Comparison of ENCODE assay signal across 13 cellular contexts in the genomic region with DNA sequence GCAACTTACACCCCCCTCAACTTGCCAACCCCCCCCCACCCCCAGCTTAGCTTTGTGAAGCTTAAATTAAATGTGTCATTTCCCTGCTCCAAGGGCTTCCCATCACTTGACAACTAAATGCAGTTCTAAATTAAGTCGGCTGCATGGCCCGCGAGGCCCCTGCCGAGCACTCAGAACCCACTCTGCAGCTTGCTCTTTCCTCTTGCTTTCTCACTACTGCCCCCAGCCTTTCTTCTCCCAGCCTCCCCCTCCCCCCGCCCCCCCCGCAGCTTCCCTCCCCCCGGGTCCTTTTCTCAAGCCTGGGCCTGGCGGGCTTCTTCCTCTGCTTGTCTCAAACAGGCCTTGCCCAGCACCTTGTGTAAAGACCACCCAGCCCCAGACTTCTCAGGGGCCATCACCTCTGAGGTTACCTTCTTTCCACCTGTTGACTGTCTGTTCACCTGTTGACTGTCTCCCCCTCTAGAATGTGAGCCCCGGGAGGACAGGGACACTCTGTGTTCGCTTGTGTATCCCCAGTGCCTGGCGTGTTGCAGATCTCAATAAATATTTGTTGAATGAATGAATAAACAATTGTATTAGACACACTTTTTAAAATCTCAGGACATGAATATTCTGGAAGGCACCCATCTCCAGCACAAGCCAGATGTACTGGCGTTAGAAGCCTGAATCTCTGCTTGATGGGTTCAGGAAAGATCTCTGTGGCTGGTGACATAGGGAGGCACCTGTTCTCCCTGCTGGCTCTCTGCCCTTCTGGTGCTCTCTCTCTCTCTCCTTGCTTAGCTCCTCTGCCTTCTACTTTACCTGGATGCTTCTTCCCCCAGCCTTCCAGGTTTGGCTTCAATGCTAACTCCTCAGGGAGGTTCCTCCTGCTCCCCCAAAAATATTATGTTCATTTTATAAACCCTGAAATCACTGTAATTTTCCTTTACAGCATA. TPM values are rescaled to one million over a fixed set of nuclear protein-coding genes. Genes with fewer than 3 reads are reported as not detected.
DNase-seq lines count a peak whose midpoint lies in the region; ATAC-seq lines count a peak whose summit lies in the region.
"Had no signal": no experiment of that assay in that cellular context is flagged by ENCODE, and none has a peak within 500 bp of the region (broad histone marks: within the 10 kb centered on the region; RNA-seq: fewer than 3 reads in every experiment).

No MANE protein-coding gene starts in this region.

- H3K27me3 Mint-ChIP-seq in stimulated activated naive CD8-positive, alpha-beta T cell treated with anti-CD3 and anti-CD28 coated beads, Interleukin-15, Interleukin-2, amounts not matched to agents 100 ng/mL and 50 ng/mL, for 24 hours, result peaks cover 26% of the 10 kb centered on the region
- H3K27me3 Mint-ChIP-seq in activated T-helper 17 cell treated with anti-CD3 and anti-CD28 coated beads, Interleukin-2, amount 50 U/mL, for 72 hours, result peaks cover 16% of the 10 kb centered on the region

- H3K27ac Mint-ChIP-seq in stimulated activated naive CD8-positive, alpha-beta T cell treated with anti-CD3 and anti-CD28 coated beads, Interleukin-15, Interleukin-2, amounts not matched to agents 100 ng/mL and 50 ng/mL, for 24 hours, result no peak overlapping the region
- H3K27ac Mint-ChIP-seq in activated T-helper 17 cell treated with anti-CD3 and anti-CD28 coated beads, Interleukin-2, amount 50 U/mL, for 72 hours, result no peak overlapping the region

- H3K36me3 Mint-ChIP-seq in stimulated activated naive CD8-positive, alpha-beta T cell treated with anti-CD3 and anti-CD28 coated beads, Interleukin-15, Interleukin-2, amounts not matched to agents 100 ng/mL and 50 ng/mL, for 24 hours (ENCODE audit: low read depth), result no peaks in the 10 kb centered on the region
- H3K36me3 Mint-ChIP-seq in activated T-helper 17 cell treated with anti-CD3 and anti-CD28 coated beads, Interleukin-2, amount 50 U/mL, for 72 hours (ENCODE audit: low read depth), result no peaks in the 10 kb centered on the region

- no peak for ATAC-seq in stimulated activated naive CD8-positive, alpha-beta T cell treated with anti-CD3 and anti-CD28 coated beads, Interleukin-15, Interleukin-2, amounts not matched to agents 100 U/mL and 50 U/mL, for 24 hours
- no peak for ATAC-seq in activated T-helper 17 cell treated with anti-CD3 and anti-CD28 coated beads, Interleukin-2, amount 50 U/mL, for 72 hours (replicated peaks)
- ATAC-seq in GM19463 (IDR thresholded peaks at IDR 0.05; ENCODE audit: unreplicated experiment), result no peak

- peaks cover 10% of the 10 kb centered on the region for H3K4me1 Mint-ChIP-seq in stimulated activated naive CD8-positive, alpha-beta T cell treated with anti-CD3 and anti-CD28 coated beads, Interleukin-15, Interleukin-2, amounts not matched to agents 100 ng/mL and 50 ng/mL, for 24 hours (ENCODE audit: low read depth)
- peaks cover 5% of the 10 kb centered on the region for H3K4me1 Mint-ChIP-seq in activated T-helper 17 cell treated with anti-CD3 and anti-CD28 coated beads, Interleukin-2, amount 50 U/mL, for 72 hours

- H3K9me3 Mint-ChIP-seq in stimulated activated naive CD8-positive, alpha-beta T cell treated with anti-CD3 and anti-CD28 coated beads, Interleukin-15, Interleukin-2, amounts not matched to agents 100 ng/mL and 50 ng/mL, for 24 hours, result no peaks in the 10 kb centered on the region
- no peaks in the 10 kb centered on the region for H3K9me3 Mint-ChIP-seq in activated T-helper 17 cell treated with anti-CD3 and anti-CD28 coated beads, Interleukin-2, amount 50 U/mL, for 72 hours

- DNase-seq in stimulated activated naive CD8-positive, alpha-beta T cell treated with anti-CD3 and anti-CD28 coated beads, Interleukin-15, Interleukin-2, amounts not matched to agents 100 U/mL and 50 U/mL, for 24 hours, result no peak
- DNase-seq in myocyte (ENCODE audit: low read depth) (peak; percentile 55), EL (no peak), NCI-H2029 treated with DMSO at 0.1 percent for 48 hours (lab: John Stamatoyannopoulos, UW) (no peak)
- DNase-seq in activated CD4-positive, CD25-positive, alpha-beta regulatory T cell treated with anti-CD3 and anti-CD28 coated beads, Interleukin-2, amount 50 U/mL, for 72 hours, result no peak
- DNase-seq: activated CD4-positive, alpha-beta T cell treated with anti-CD3 and anti-CD28 coated beads for 4 hours; effector CD8-positive, alpha-beta T cell; NCI-H1048 had no signal

- peak overlapping the region; percentile 53 for H3K4me3 Mint-ChIP-seq in stimulated activated naive CD8-positive, alpha-beta T cell treated with anti-CD3 and anti-CD28 coated beads, Interleukin-15, Interleukin-2, amounts not matched to agents 100 ng/mL and 50 ng/mL, for 24 hours
- H3K4me3 Mint-ChIP-seq in activated T-helper 17 cell treated with anti-CD3 and anti-CD28 coated beads, Interleukin-2, amount 50 U/mL, for 72 hours, result peak overlapping the region; percentile 33

RNA-seq across cellular contexts. Expression of a gene that starts 1.2 kb away (rescaled TPM):
- under 1 TPM; 0.04 to 0.16 TPM for total RNA-seq in activated T-helper 17 cell treated with anti-CD3 and anti-CD28 coated beads, Interleukin-2, amount 50 U/mL, for 72 hours
- 2.2 and 2.8 TPM in 2 replicates for total RNA-seq in myocyte
- 1.6 TPM for polyA plus RNA-seq in myocyte (2012)
- total RNA-seq: HT1080 had no signal

RNA-seq across cellular contexts. Expression of a gene that starts 40.4 kb away (rescaled TPM):
- under 1 TPM in 1 of 2 donors, not detected in 1; 0.19 TPM for total RNA-seq in activated T-helper 17 cell treated with anti-CD3 and anti-CD28 coated beads, Interleukin-2, amount 50 U/mL, for 72 hours
- 0.32 and 0.36 TPM in 2 replicates for total RNA-seq in myocyte
- 0.52 TPM for polyA plus RNA-seq in myocyte (2012)
- total RNA-seq: HT1080, SJCRH30 had no signal
